21 cellular contexts compared by ENCODE assay signal in genomic region chr2:43885233-43885632, GRCh38. TPM values are rescaled to one million over a fixed set of nuclear protein-coding genes. Genes with fewer than 3 reads are reported as not detected.
"Had no signal": no experiment of that assay in that cellular context is flagged by ENCODE, and none has a peak within 500 bp of the region (broad histone marks: within the 10 kb centered on the region; RNA-seq: fewer than 3 reads in every experiment).

No MANE protein-coding gene starts in this region.

- H3K9me3 ChIP-seq: gastroesophageal sphincter, mucosa of descending colon, spleen had no signal

- DNase-seq: activated CD4-positive, alpha-beta memory T cell treated with anti-CD3 and anti-CD28 coated beads for 36 hours; activated CD4-positive, alpha-beta T cell treated with anti-CD3 and anti-CD28 coated beads for 4 hours; activated effector memory CD4-positive, alpha-beta T cell treated with Interleukin-2 at 50 U/mL for 16 hours; activated naive CD4-positive, alpha-beta T cell treated with anti-CD3 and anti-CD28 coated beads, Interleukin-2, amount 10 ng/mL, durations not matched to agents 7 days and 5 days; activated T-cell treated with anti-CD3 and anti-CD28 coated beads, Interleukin-2, amount 50 U/mL, for 4 hours; effector CD4-positive, alpha-beta T cell; mesenchymal stem cell; mucosa of descending colon; naive B cell; posterior cingulate gyrus; spleen; stimulated activated CD4-positive, alpha-beta T cell treated with anti-CD3 and anti-CD28 coated beads, Interleukin-4, amount 100 ng/mL, for 4 hours; stimulated activated naive B cell treated with anti-CD40 and anti-IgM and Interleukin-4, amounts not matched to agents 10 μg/mL and 1 μg/mL and 100 μg/mL, for 72 hours; SW 1271 had no signal

- H3K4me1 ChIP-seq: gastroesophageal sphincter, spleen had no signal

- ATAC-seq: activated T-cell treated with anti-CD3 and anti-CD28 coated beads, Interleukin-2, amount 50 U/mL, for 4 hours; esophagus mucosa; gastroesophageal sphincter; mucosa of descending colon; stimulated activated naive B cell treated with anti-CD40 and anti-IgM and Interleukin-4, amounts not matched to agents 10 μg/mL and 1 μg/mL and 100 μg/mL, for 72 hours had no signal

- H3K4me3 ChIP-seq: gastroesophageal sphincter, mucosa of descending colon, spleen had no signal

- H3K4me1 Mint-ChIP-seq: activated naive CD4-positive, alpha-beta T cell treated with anti-CD3 and anti-CD28 coated beads, Interleukin-2, amount 10 ng/mL, durations not matched to agents 7 days and 5 days; naive B cell; stimulated activated naive B cell treated with anti-CD40 and anti-IgM and Interleukin-4, amounts not matched to agents 10 μg/mL and 1 μg/mL and 100 μg/mL, for 72 hours had no signal

- H3K27me3 Mint-ChIP-seq: activated CD4-positive, alpha-beta memory T cell treated with anti-CD3 and anti-CD28 coated beads for 36 hours; activated naive CD4-positive, alpha-beta T cell treated with anti-CD3 and anti-CD28 coated beads, Interleukin-2, amount 10 ng/mL, durations not matched to agents 7 days and 5 days; naive B cell; stimulated activated naive B cell treated with anti-CD40 and anti-IgM and Interleukin-4, amounts not matched to agents 10 μg/mL and 1 μg/mL and 100 μg/mL, for 72 hours had no signal

- H3K27me3 ChIP-seq: gastroesophageal sphincter, spleen had no signal

- H3K4me3 Mint-ChIP-seq: activated CD4-positive, alpha-beta memory T cell treated with anti-CD3 and anti-CD28 coated beads for 36 hours; activated naive CD4-positive, alpha-beta T cell treated with anti-CD3 and anti-CD28 coated beads, Interleukin-2, amount 10 ng/mL, durations not matched to agents 7 days and 5 days; activated T-cell treated with anti-CD3 and anti-CD28 coated beads, Interleukin-2, amount 50 U/mL, for 4 hours; naive B cell; stimulated activated naive B cell treated with anti-CD40 and anti-IgM and Interleukin-4, amounts not matched to agents 10 μg/mL and 1 μg/mL and 100 μg/mL, for 72 hours had no signal

- H3K9me3 Mint-ChIP-seq: activated CD4-positive, alpha-beta memory T cell treated with anti-CD3 and anti-CD28 coated beads for 36 hours; activated naive CD4-positive, alpha-beta T cell treated with anti-CD3 and anti-CD28 coated beads, Interleukin-2, amount 10 ng/mL, durations not matched to agents 7 days and 5 days; activated T-cell treated with anti-CD3 and anti-CD28 coated beads, Interleukin-2, amount 50 U/mL, for 4 hours; naive B cell; stimulated activated naive B cell treated with anti-CD40 and anti-IgM and Interleukin-4, amounts not matched to agents 10 μg/mL and 1 μg/mL and 100 μg/mL, for 72 hours had no signal

- H3K27ac ChIP-seq: gastroesophageal sphincter, spleen had no signal

- H3K27ac Mint-ChIP-seq: activated CD4-positive, alpha-beta memory T cell treated with anti-CD3 and anti-CD28 coated beads for 36 hours; activated naive CD4-positive, alpha-beta T cell treated with anti-CD3 and anti-CD28 coated beads, Interleukin-2, amount 10 ng/mL, durations not matched to agents 7 days and 5 days; stimulated activated naive B cell treated with anti-CD40 and anti-IgM and Interleukin-4, amounts not matched to agents 10 μg/mL and 1 μg/mL and 100 μg/mL, for 72 hours had no signal

RNA-seq across cellular contexts. Expression of gene ABCG8, which starts 46.5 kb away (rescaled TPM):
- total RNA-seq: activated CD4-positive, alpha-beta memory T cell treated with anti-CD3 and anti-CD28 coated beads for 36 hours; esophagus mucosa; lower leg skin; renal cortical epithelial cell; T-helper 2 cell treated with Interferon-gamma antibody and Interleukin-4, amounts not matched to agents 100 ng/mL and 5 ng/mL, for 36 hours; urinary bladder had no signal

RNA-seq across cellular contexts. Expression of gene ABCG5, which starts 46.6 kb away (rescaled TPM):
- total RNA-seq: activated CD4-positive, alpha-beta memory T cell treated with anti-CD3 and anti-CD28 coated beads for 36 hours; activated T-cell treated with anti-CD3 and anti-CD28 coated beads, Interleukin-2, amount 50 U/mL, for 4 hours; cerebellum; esophagus mucosa; gastroesophageal sphincter; lower leg skin; renal cortical epithelial cell; T-helper 2 cell treated with Interferon-gamma antibody and Interleukin-4, amounts not matched to agents 100 ng/mL and 5 ng/mL, for 36 hours; urinary bladder had no signal
